Comparison of ENCODE assay signal across 8 cellular contexts in the genomic region with DNA sequence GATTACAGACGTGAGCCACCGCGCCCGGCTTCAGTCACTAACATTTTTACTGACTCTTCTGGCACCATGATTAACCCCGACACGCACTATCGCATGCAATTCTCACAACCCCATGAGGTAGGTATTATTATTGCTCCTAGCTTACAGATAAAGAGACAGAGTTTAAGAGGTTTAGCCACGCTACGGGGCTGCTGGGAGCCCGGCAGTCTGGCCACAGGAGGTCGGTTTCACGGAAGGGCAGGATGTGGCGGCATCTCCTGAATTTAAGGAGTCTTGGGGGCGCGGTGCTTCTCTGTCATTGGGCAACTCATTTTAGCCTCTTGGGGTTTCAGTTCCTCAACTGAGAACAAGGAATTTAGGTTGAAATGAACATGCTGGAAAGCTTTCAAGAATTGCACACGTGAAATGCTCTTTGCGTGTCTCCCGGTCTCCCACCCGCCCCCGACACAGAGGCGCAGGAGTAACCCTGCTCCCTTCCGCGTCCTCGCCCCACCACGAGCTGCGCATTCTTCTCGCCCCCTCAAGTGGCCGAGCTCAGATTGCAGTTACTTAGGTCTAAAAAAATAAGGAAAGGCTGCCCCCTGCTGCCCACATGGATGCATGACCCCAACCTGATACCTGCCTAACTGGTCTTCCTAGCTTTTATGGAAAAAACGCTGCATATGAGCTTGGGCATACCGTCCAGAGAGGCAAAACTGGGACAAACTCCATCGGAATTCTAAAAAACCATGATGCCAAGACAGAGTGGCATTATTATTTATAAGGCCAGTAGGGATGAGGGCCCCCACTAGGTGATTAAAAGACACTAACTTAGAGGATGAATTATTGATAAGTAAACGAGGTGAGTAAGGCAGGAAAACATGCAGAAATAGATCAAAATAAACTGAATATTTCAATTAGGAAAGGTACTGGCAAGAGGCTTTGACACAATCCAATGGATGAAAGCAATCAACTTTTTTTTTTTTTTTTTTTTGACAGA. TPM values are rescaled to one million over a fixed set of nuclear protein-coding genes. Genes with fewer than 3 reads are reported as not detected.
DNase-seq lines count a peak whose midpoint lies in the region; ATAC-seq and TF ChIP-seq lines count a peak whose summit lies in the region.

No MANE protein-coding gene starts in this region.

- peak overlapping the region; percentile 75 for H3K4me2 ChIP-seq in neural progenitor cell

- peak overlapping the region; percentile 98 for H2AFZ ChIP-seq in neural progenitor cell (replicated peaks)

- H3K27ac ChIP-seq in RWPE2 (ENCODE audit: poor library complexity, severe bottlenecking) (no peak overlapping the region), foreskin keratinocyte (no peak overlapping the region), neural progenitor cell (no peak overlapping the region)

- TF ChIP-seq CTCF in GM10248 (IDR thresholded peaks at IDR 0.05; ENCODE audit: control extremely low read depth, extremely low read depth, low read depth, missing control alignments) (peak; percentile 96), RWPE2 (IDR thresholded peaks at IDR 0.05; ENCODE audit: poor library complexity, severe bottlenecking) (peak; percentile 94), foreskin keratinocyte (conservative IDR thresholded peaks at IDR 0.05) (peak; percentile 99), neural progenitor cell (IDR thresholded peaks at IDR 0.05) (peak; percentile 99), type B pancreatic cell (conservative IDR thresholded peaks at IDR 0.05) (peak; percentile 95)

- DNase-seq in GM10248 (ENCODE audit: extremely low spot score), result peak; percentile 84
- DNase-seq in HEK293T (ENCODE audit: extremely low spot score), result peak; percentile 89
- DNase-seq in MG63, result peak; percentile 71
- DNase-seq in RWPE2 (ENCODE audit: low spot score), result peak; percentile 67
- DNase-seq in activated gamma-delta T cell (lab: John Stamatoyannopoulos, UW), result peak; percentile 32
- DNase-seq in foreskin keratinocyte, result peak; percentile 44 to 75
- DNase-seq in neural progenitor cell (ENCODE audit: low spot score), result peak; percentile 95
- peak; percentile 87 for DNase-seq in type B pancreatic cell (ENCODE audit: extremely low spot score, unreplicated experiment)

- H3K27me3 ChIP-seq in MG63, result no peaks in the 10 kb centered on the region
- H3K27me3 ChIP-seq in RWPE2 (ENCODE audit: insufficient read depth, poor library complexity, severe bottlenecking), result no peaks in the 10 kb centered on the region
- H3K27me3 ChIP-seq in foreskin keratinocyte, result no peaks in the 10 kb centered on the region
- peaks cover 10% of the 10 kb centered on the region for H3K27me3 ChIP-seq in neural progenitor cell

- H3F3A ChIP-seq in neural progenitor cell (ENCODE audit: low read depth), result no peaks in the 10 kb centered on the region

- H3K79me2 ChIP-seq in neural progenitor cell (ENCODE audit: low read depth), result no peaks in the 10 kb centered on the region

- no peak overlapping the region for H3K9ac ChIP-seq in neural progenitor cell

- H3K36me3 Mint-ChIP-seq in neural progenitor cell, result no peaks in the 10 kb centered on the region
- H3K36me3 Mint-ChIP-seq in type B pancreatic cell, result no peaks in the 10 kb centered on the region

- H3K9me3 Mint-ChIP-seq in neural progenitor cell (peaks cover 2% of the 10 kb centered on the region), type B pancreatic cell (no peaks in the 10 kb centered on the region)

- H3K36me3 ChIP-seq in MG63 (no peaks in the 10 kb centered on the region), RWPE2 (ENCODE audit: low read depth) (no peaks in the 10 kb centered on the region), neural progenitor cell (no peaks in the 10 kb centered on the region)

- H3K27me3 Mint-ChIP-seq in neural progenitor cell (ENCODE audit: insufficient read depth, low read depth) (peaks cover 10% of the 10 kb centered on the region), type B pancreatic cell (peaks cover 37% of the 10 kb centered on the region)

- ATAC-seq in RWPE2 (ENCODE audit: low read depth) (peak; percentile 87), foreskin keratinocyte (peak; percentile 95)

- H3K4me1 ChIP-seq in RWPE2 (ENCODE audit: insufficient read depth, poor library complexity, severe bottlenecking) (no peaks in the 10 kb centered on the region), foreskin keratinocyte (no peaks in the 10 kb centered on the region), neural progenitor cell (no peaks in the 10 kb centered on the region)

- H4K20me1 ChIP-seq in neural progenitor cell (ENCODE audit: low read depth), result no peaks in the 10 kb centered on the region

- H3K4me3 ChIP-seq in MG63 (peak overlapping the region; percentile 38), RWPE2 (ENCODE audit: severe bottlenecking) (peak overlapping the region; percentile 8), neural progenitor cell (peak overlapping the region; percentile 39)

- peak overlapping the region; percentile 70 for H3K4me3 Mint-ChIP-seq in neural progenitor cell
- peak overlapping the region; percentile 84 for H3K4me3 Mint-ChIP-seq in type B pancreatic cell

- H3K4me1 Mint-ChIP-seq in neural progenitor cell (no peaks in the 10 kb centered on the region), type B pancreatic cell (ENCODE audit: unreplicated experiment) (peaks cover 6% of the 10 kb centered on the region)

- H3K9me3 ChIP-seq in MG63 (no peaks in the 10 kb centered on the region), RWPE2 (ENCODE audit: severe bottlenecking) (no peaks in the 10 kb centered on the region), neural progenitor cell (ENCODE audit: low read depth) (no peaks in the 10 kb centered on the region)

- CTCF ChIA-PET in GM10248 (lab: Yijun Ruan, JAX) (interaction anchor here (0.6 to 11.7 kb wide), 75 partner anchors 9 to 496 kb away, joined by 3 to 214 read pairs (median 5); a partner anchor contains a TSS), HEK293T (lab: Yijun Ruan, JAX) (interaction anchor here (0.6 to 2.6 kb wide), 41 partner anchors 9 to 524 kb away, joined by 3 to 45 read pairs (median 4); a partner anchor contains a TSS)

- H3K27ac Mint-ChIP-seq in neural progenitor cell, result no peak overlapping the region
- peak overlapping the region; percentile 19 for H3K27ac Mint-ChIP-seq in type B pancreatic cell

- POLR2A ChIA-PET in GM10248 (lab: Yijun Ruan, JAX) (interaction anchor here (0.8 to 1.3 kb wide), 3 partner anchors 12 to 25 kb away, joined by 3 to 4 read pairs (median 3); a partner anchor contains a TSS), HEK293T (lab: Yijun Ruan, JAX) (no interaction called here)

TF ChIP-seq in HEK293T, 16 proteins besides CTCF, POLR2A, EP300 and RAD21:
- TF ChIP-seq L3MBTL2 (conservative IDR thresholded peaks at IDR 0.05), result 0 out of 2 replicates have a peak, but pooled peaks have one; percentile 38
- no peak for TF ChIP-seq NFRKB (IDR thresholded peaks at IDR 0.05)
- no peak for TF ChIP-seq CTBP1 (IDR thresholded peaks at IDR 0.05; ENCODE audit: borderline replicate concordance)
- TF ChIP-seq TARDBP (IDR thresholded peaks at IDR 0.05), result no peak
- no peak for TF ChIP-seq FOXK2 (IDR thresholded peaks at IDR 0.05)

RNA-seq across cellular contexts. Expression of a gene that starts 12.4 kb away (rescaled TPM):
- total RNA-seq in MG63 (2014; rRNA removed; shearing (Covaris generic); ENCODE audit: low replicate concordance), result not detected in 2 replicates
- total RNA-seq in foreskin keratinocyte (not detected in 2 replicates), neural progenitor cell (ENCODE audit: low replicate concordance) (not detected in 2 replicates), type B pancreatic cell (ENCODE audit: low replicate concordance) (20.4 and 272 TPM in 2 replicates)
- 0.18 TPM in 1 of 2 replicates, not detected in the other for polyA plus RNA-seq in foreskin keratinocyte

RNA-seq across cellular contexts. Expression of a gene that starts 33.9 kb away (rescaled TPM):
- not detected in 2 replicates for total RNA-seq in MG63 (2014; rRNA removed; shearing (Covaris generic); ENCODE audit: low replicate concordance)
- total RNA-seq in foreskin keratinocyte (not detected in 2 replicates), neural progenitor cell (ENCODE audit: low replicate concordance) (not detected in 2 replicates), type B pancreatic cell (ENCODE audit: low replicate concordance) (10.0 and 118 TPM in 2 replicates)
- not detected in 2 replicates for polyA plus RNA-seq in foreskin keratinocyte

Comparison
In these comparisons a context has a peak if more than half of its experiments do, and no peak if none do; other contexts are left out.
1. DNase-seq: peak in every context shown above with its lines; median percentile 95 in neural progenitor cell; 89 in HEK293T; 87 in type B pancreatic cell; 84 in GM10248; 71 in MG63; 67 in RWPE2; 60 in foreskin keratinocyte; 32 in activated gamma-delta T cell.
2. RNA of a gene that starts 12.4 kb away (total RNA-seq): 20.4 to 272 TPM in type B pancreatic cell; not detected in MG63, not detected in foreskin keratinocyte and not detected in neural progenitor cell; every median in the first group is over 10 times any median in the second.
3. RNA of a gene that starts 33.9 kb away (total RNA-seq): 10.0 to 118 TPM in type B pancreatic cell; not detected in MG63, not detected in foreskin keratinocyte and not detected in neural progenitor cell; every median in the first group is over 10 times any median in the second.
4. Peak in every context shown above with its lines, with median percentiles within 50 percentile points of each other: CTCF ChIP-seq and H3K4me3 ChIP-seq.